8 cellular contexts compared by ENCODE assay signal in the genomic region with DNA sequence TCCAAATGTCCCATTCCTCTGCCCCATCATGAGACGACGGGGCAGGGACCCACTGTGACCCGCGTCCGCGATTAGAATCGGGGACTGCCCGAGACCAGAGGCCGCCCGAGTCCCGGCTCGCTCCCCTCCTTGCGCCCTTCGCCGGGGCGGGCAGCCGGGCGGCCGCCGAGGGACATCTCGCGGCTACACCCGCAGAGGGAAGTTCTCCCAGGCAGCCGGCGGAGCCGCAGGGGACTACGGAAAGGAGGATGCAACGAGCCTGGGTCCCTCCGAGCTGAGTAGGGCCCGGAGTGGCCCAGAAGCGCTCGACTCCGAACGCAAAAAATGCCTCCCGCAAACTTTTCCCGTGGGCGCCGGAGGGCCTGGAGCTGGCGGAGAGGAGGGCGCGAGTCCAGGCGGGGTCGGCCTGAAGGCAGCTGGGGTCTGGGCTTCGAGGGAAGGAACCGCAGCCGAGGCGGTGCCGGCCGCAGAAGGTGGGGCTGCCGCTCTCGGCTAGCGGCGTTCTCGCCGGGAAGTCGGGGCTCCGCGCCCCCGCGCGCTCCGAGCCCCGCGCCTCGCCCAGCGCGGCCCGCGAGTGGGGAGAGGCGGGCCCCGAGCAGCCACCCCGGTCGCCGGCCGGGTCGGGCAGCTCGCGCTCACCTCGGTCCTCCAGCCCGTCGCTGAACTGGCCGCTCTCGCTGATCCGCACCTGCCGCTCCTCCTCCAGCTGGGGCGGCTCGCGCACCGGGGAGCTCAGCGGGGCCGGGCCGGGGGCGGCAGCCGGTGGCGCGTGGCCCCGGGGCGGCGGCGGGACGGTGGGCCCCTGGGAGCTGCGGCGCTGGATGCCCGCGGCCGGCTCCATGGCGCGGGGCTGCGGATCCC. TPM values are rescaled to one million over a fixed set of nuclear protein-coding genes. Genes with fewer than 3 reads are reported as not detected.
DNase-seq lines count a peak whose midpoint lies in the region; ATAC-seq and TF ChIP-seq lines count a peak whose summit lies in the region.

No MANE protein-coding gene starts in this region.

- in situ Hi-C loops in ACHN (cut with HindIII; ENCODE audit: low pct_ligation_motif_present, low pct_unique_long_range_greater_than_20kb, low sequenced_read_pairs): no loop called here
- in situ Hi-C loops in GM13977 (cut with MboI; ENCODE audit: low pct_unique_long_range_greater_than_20kb, low sequenced_read_pairs, unreplicated experiment): no loop called here
- in situ Hi-C loops in KBM-7 (cut with MboI; ENCODE audit: low pct_unique_long_range_greater_than_20kb, low sequenced_read_pairs): no loop called here

- peak overlapping the region; percentile 39 for H3K4me3 Mint-ChIP-seq in MCF 10A (ENCODE audit: unreplicated experiment)

- BruUV-seq in MCF 10A (replicated peaks; lab: Mats Ljungman, UMichigan): no TSS peak

- intact Hi-C loops in MCF 10A (cut with micrococcal nuclease): no loop called here
- intact Hi-C loops in left lung (cut with DNase I): no loop called here
- intact Hi-C loops in testis (cut with DNase I; ENCODE audit: low total_unique reads): no loop called here

- peaks cover 51% of the 10 kb centered on the region for H3K27me3 Mint-ChIP-seq in MCF 10A (ENCODE audit: insufficient read depth, unreplicated experiment)

- H3K4me1 Mint-ChIP-seq in MCF 10A (ENCODE audit: insufficient read depth, unreplicated experiment): no peaks in the 10 kb centered on the region

- H3K4me1 ChIP-seq in left lung (peaks cover 0 to 20% of the 10 kb centered on the region in 2 donors), testis (peaks cover 12% of the 10 kb centered on the region)

- no peaks in the 10 kb centered on the region for H3K36me3 Mint-ChIP-seq in MCF 10A (ENCODE audit: insufficient read depth, unreplicated experiment)

- peak; percentile 54 for ATAC-seq in left lung

- H3K27ac Mint-ChIP-seq in MCF 10A (ENCODE audit: low read depth, unreplicated experiment): no peak overlapping the region

- peak; percentile 46 for DNase-seq in ACHN
- peak; percentile 59 for DNase-seq in GM13977 (ENCODE audit: low spot score)
- peak; percentile 57 for DNase-seq in KBM-7
- no peak for DNase-seq in MCF 10A (ENCODE audit: unreplicated experiment)
- peak; percentile 53 to 88 for DNase-seq in left lung
- DNase-seq in testis: no peak
- DNase-seq in SHP77 (lab: John Stamatoyannopoulos, UW): no peak
- no peak for DNase-seq in epidermal melanocyte (ENCODE audit: insufficient read length, low spot score)

- 0 to 1% methylated on average over 13 to 89 of the region's 109 CpGs for WGBS in testis, 2 donors

- CTCF ChIA-PET in MCF 10A (lab: Yijun Ruan, JAX): interaction anchor here (0.6 kb wide), 2 partner anchors 127 to 515 kb away, joined by 3 to 4 read pairs; no protein-coding TSS in a partner anchor

- TF ChIP-seq CTCF in GM13977 (IDR thresholded peaks at IDR 0.05; ENCODE audit: extremely low read depth, insufficient read depth, missing control alignments): no peak
- TF ChIP-seq CTCF in MCF 10A (IDR thresholded peaks at IDR 0.05; ENCODE audit: unreplicated experiment): no peak
- TF ChIP-seq CTCF in left lung (IDR thresholded peaks at IDR 0.05): no peak
- TF ChIP-seq CTCF in testis (IDR thresholded peaks at IDR 0.05): no peak

- TF ChIP-seq POLR2A in testis (IDR thresholded peaks at IDR 0.05): no peak

- no peaks in the 10 kb centered on the region for H3K9me3 Mint-ChIP-seq in MCF 10A (ENCODE audit: unreplicated experiment)

- H3K4me3 ChIP-seq in left lung: peak overlapping the region; percentile 38 to 52
- peak overlapping the region; percentile 49 to 66 for H3K4me3 ChIP-seq in testis

- H3K9me3 ChIP-seq in left lung (no peaks in the 10 kb centered on the region), testis (no peaks in the 10 kb centered on the region)

- peaks cover 32 to 86% of the 10 kb centered on the region in 2 donors for H3K27me3 ChIP-seq in left lung
- H3K27me3 ChIP-seq in testis: no peaks in the 10 kb centered on the region

- peak overlapping the region in 1 of 2 donors; percentile 28 for H3K27ac ChIP-seq in left lung
- H3K27ac ChIP-seq in testis: no peak overlapping the region

- H3K36me3 ChIP-seq in left lung: no peaks in the 10 kb centered on the region
- no peaks in the 10 kb centered on the region for H3K36me3 ChIP-seq in testis (ENCODE audit: low read depth, missing control alignments)

- POLR2A ChIA-PET in MCF 10A (lab: Yijun Ruan, JAX): no interaction called here

RNA-seq across cellular contexts. Expression of gene TMEM163, which starts 0.5 kb away (rescaled TPM):
- total RNA-seq in MCF 10A (2022): not detected in 2 replicates
- 10 to 100 TPM; 23.2 to 48.4 TPM for total RNA-seq in left lung
- total RNA-seq in testis: 10 to 100 TPM; 37.3 to 44.3 TPM
- 24.0 TPM for polyA plus RNA-seq in testis (ENCODE audit: insufficient read depth, low read depth, low replicate concordance)

Comparison
In these comparisons a context has a peak if more than half of its experiments do, and no peak if none do; other contexts are left out.
1. DNase-seq: peak in ACHN (single experiment), GM13977 (single experiment), KBM-7 (single experiment) and left lung (2 of 2); none in MCF 10A (single experiment), testis (single experiment), SHP77 (0 of 2) and epidermal melanocyte (single experiment).
2. RNA of gene TMEM163, which starts 0.5 kb away (total RNA-seq): 23.2 to 48.4 TPM in left lung and 37.3 to 44.3 TPM in testis; not detected in MCF 10A; every median in the first group is over 10 times any median in the second.